In the genomic region with DNA sequence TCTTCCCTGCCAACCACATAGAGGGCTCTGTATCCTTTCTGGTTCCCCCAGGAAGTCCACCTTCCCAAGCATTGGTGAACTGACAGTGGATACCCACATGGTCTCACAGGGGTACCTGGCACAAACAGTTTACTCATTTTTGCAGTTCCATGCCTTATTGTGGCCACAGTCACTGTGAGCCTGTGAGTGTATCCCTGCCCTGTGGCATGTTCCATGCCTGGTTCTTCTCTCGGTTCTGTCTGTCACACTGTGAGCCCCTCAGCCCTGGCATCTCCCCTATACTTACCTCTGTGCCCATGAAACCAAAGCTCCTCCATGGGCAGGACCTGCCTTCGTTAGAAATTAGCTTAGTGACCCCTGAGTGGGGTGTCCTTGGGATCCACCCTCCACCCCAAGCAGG, we compare ENCODE assay signal across 25 cellular contexts.
A peak's percentile ranks its signal among the peaks of the same experiment; 100 is the strongest.
DNase-seq lines count a peak whose midpoint lies in the region; ATAC-seq and TF ChIP-seq lines count a peak whose summit lies in the region.
"Had no signal": no experiment of that assay in that cellular context is flagged by ENCODE, and none has a peak within 500 bp of the region (broad histone marks: within the 10 kb centered on the region; RNA-seq: fewer than 3 reads in every experiment).

No MANE protein-coding gene starts in this region.

- no peak for DNase-seq in activated naive CD4-positive, alpha-beta T cell treated with anti-CD3 and anti-CD28 coated beads, Interleukin-2, amount 50 U/mL, for 72 hours (ENCODE audit: low spot score in 2 of 2)
- no peak for DNase-seq in activated naive CD4-positive, alpha-beta T cell treated with anti-CD3 and anti-CD28 coated beads, Interleukin-2, amount 10 ng/mL, durations not matched to agents 7 days and 5 days
- DNase-seq in Karpas-422 (no peak), islet precursor cell (peak; percentile 28)
- DNase-seq in stimulated activated naive B cell treated with anti-CD40 and anti-IgM and Interleukin-4, amounts not matched to agents 10 μg/mL and 1 μg/mL and 100 μg/mL, for 72 hours = no peak
- DNase-seq: AML-193; CD4-positive, alpha-beta T cell; COR-L47; DMS53; GOT3; KG1; MM.1S; NCI-H2029; NCI-H446; NCI-H524 treated with DMSO at 0.1 percent for 48 hours; NCI-H774; PC-3; Right ventricle myocardium superior had no signal

- no peak overlapping the region for H3K27ac Mint-ChIP-seq in activated naive CD4-positive, alpha-beta T cell treated with anti-CD3 and anti-CD28 coated beads, Interleukin-2, amount 50 U/mL, for 72 hours
- no peak overlapping the region for H3K27ac Mint-ChIP-seq in activated naive CD4-positive, alpha-beta T cell treated with anti-CD3 and anti-CD28 coated beads, Interleukin-2, amount 10 ng/mL, durations not matched to agents 7 days and 5 days
- H3K27ac Mint-ChIP-seq in stimulated activated naive B cell treated with anti-CD40 and anti-IgM and Interleukin-4, amounts not matched to agents 10 μg/mL and 1 μg/mL and 100 μg/mL, for 72 hours = peak overlapping the region; percentile 48
- H3K27ac Mint-ChIP-seq: CD4-positive, alpha-beta T cell had no signal

- H3K79me2 ChIP-seq in Karpas-422 (ENCODE audit: low read length) = peaks cover 79% of the 10 kb centered on the region

- H4K20me1 ChIP-seq in Karpas-422 (ENCODE audit: insufficient read depth, low read depth, low read length) = no peaks in the 10 kb centered on the region

- H3K9me2 ChIP-seq in Karpas-422 (replicated peaks; ENCODE audit: insufficient read depth, low read length) = no peaks in the 10 kb centered on the region

- CTCF ChIA-PET in activated naive CD4-positive, alpha-beta T cell treated with anti-CD3 and anti-CD28 coated beads, Interleukin-2, amount 10 ng/mL, durations not matched to agents 7 days and 5 days (lab: Charles Lee) = no interaction called here

- H3K4me1 ChIP-seq in Karpas-422 (ENCODE audit: low read length) = peaks cover 67% of the 10 kb centered on the region

- H3K36me3 ChIP-seq in Karpas-422 (ENCODE audit: insufficient read depth, low read length) = peaks cover 19% of the 10 kb centered on the region; the same call in 1 of the 2 replicates
- H3K36me3 ChIP-seq: BLaER1 treated with 17β-estradiol and CSF1 and Interleukin-3, amounts not matched to agents 10 nM and 100 nM; HAP-1; SJSA1 had no signal

- H3K9ac ChIP-seq in Karpas-422 (ENCODE audit: low read length) = no peak overlapping the region; the same call in 1 of the 2 replicates
- H3K9ac ChIP-seq: BLaER1 treated with 17β-estradiol and CSF1 and Interleukin-3, amounts not matched to agents 10 nM and 100 nM had no signal

- H3K9me3 Mint-ChIP-seq in activated naive CD4-positive, alpha-beta T cell treated with anti-CD3 and anti-CD28 coated beads, Interleukin-2, amount 50 U/mL, for 72 hours = no peaks in the 10 kb centered on the region
- H3K9me3 Mint-ChIP-seq in activated naive CD4-positive, alpha-beta T cell treated with anti-CD3 and anti-CD28 coated beads, Interleukin-2, amount 10 ng/mL, durations not matched to agents 7 days and 5 days = no peaks in the 10 kb centered on the region
- no peaks in the 10 kb centered on the region for H3K9me3 Mint-ChIP-seq in stimulated activated naive B cell treated with anti-CD40 and anti-IgM and Interleukin-4, amounts not matched to agents 10 μg/mL and 1 μg/mL and 100 μg/mL, for 72 hours
- H3K9me3 Mint-ChIP-seq: CD4-positive, alpha-beta T cell had no signal

- H3K4me2 ChIP-seq in Karpas-422 (ENCODE audit: low read depth, low read length, poor library complexity, severe bottlenecking) = no peak overlapping the region
- H3K4me2 ChIP-seq: A549; BLaER1 treated with 17β-estradiol and CSF1 and Interleukin-3, amounts not matched to agents 10 nM and 100 nM had no signal

- H2AFZ ChIP-seq in Karpas-422 (ENCODE audit: low read length) = no peak overlapping the region

- H3K27ac ChIP-seq in Karpas-422 (ENCODE audit: low read length) = peak overlapping the region; percentile 50
- H3K27ac ChIP-seq: A549; BLaER1 treated with 17β-estradiol and CSF1 and Interleukin-3, amounts not matched to agents 10 nM and 100 nM; SJSA1 had no signal

- H3K4me1 Mint-ChIP-seq in activated naive CD4-positive, alpha-beta T cell treated with anti-CD3 and anti-CD28 coated beads, Interleukin-2, amount 10 ng/mL, durations not matched to agents 7 days and 5 days = peaks cover 55% of the 10 kb centered on the region
- peaks cover 0 to 5% of the 10 kb centered on the region in 2 donors for H3K4me1 Mint-ChIP-seq in stimulated activated naive B cell treated with anti-CD40 and anti-IgM and Interleukin-4, amounts not matched to agents 10 μg/mL and 1 μg/mL and 100 μg/mL, for 72 hours

- H3K27me3 ChIP-seq in Karpas-422 (ENCODE audit: low read length) = no peaks in the 10 kb centered on the region
- H3K27me3 ChIP-seq: SJSA1 had no signal

- no peak overlapping the region for H3K4me3 Mint-ChIP-seq in activated naive CD4-positive, alpha-beta T cell treated with anti-CD3 and anti-CD28 coated beads, Interleukin-2, amount 10 ng/mL, durations not matched to agents 7 days and 5 days
- H3K4me3 Mint-ChIP-seq in stimulated activated naive B cell treated with anti-CD40 and anti-IgM and Interleukin-4, amounts not matched to agents 10 μg/mL and 1 μg/mL and 100 μg/mL, for 72 hours = no peak overlapping the region
- H3K4me3 Mint-ChIP-seq: CD4-positive, alpha-beta T cell had no signal

- no peak overlapping the region for H3K4me3 ChIP-seq in Karpas-422 (ENCODE audit: low read length)
- H3K4me3 ChIP-seq: A549; BLaER1 treated with 17β-estradiol and CSF1 and Interleukin-3, amounts not matched to agents 10 nM and 100 nM; HAP-1; SJSA1 had no signal

- no peaks in the 10 kb centered on the region for H3K36me3 Mint-ChIP-seq in activated naive CD4-positive, alpha-beta T cell treated with anti-CD3 and anti-CD28 coated beads, Interleukin-2, amount 50 U/mL, for 72 hours
- no peaks in the 10 kb centered on the region for H3K36me3 Mint-ChIP-seq in activated naive CD4-positive, alpha-beta T cell treated with anti-CD3 and anti-CD28 coated beads, Interleukin-2, amount 10 ng/mL, durations not matched to agents 7 days and 5 days
- H3K36me3 Mint-ChIP-seq in stimulated activated naive B cell treated with anti-CD40 and anti-IgM and Interleukin-4, amounts not matched to agents 10 μg/mL and 1 μg/mL and 100 μg/mL, for 72 hours = no peaks in the 10 kb centered on the region

- ATAC-seq in activated naive CD4-positive, alpha-beta T cell treated with anti-CD3 and anti-CD28 coated beads, Interleukin-2, amount 50 U/mL, for 72 hours = peak; percentile 8 to 35
- no peak for ATAC-seq in stimulated activated naive B cell treated with anti-CD40 and anti-IgM and Interleukin-4, amounts not matched to agents 10 μg/mL and 1 μg/mL and 100 μg/mL, for 72 hours (replicated peaks)
- no peak for ATAC-seq in SK-N-SH treated with all-trans-retinoic acid at 6 μM for 48 hours
- no peak for ATAC-seq in GM18858 (IDR thresholded peaks at IDR 0.05; ENCODE audit: unreplicated experiment)
- no peak for ATAC-seq in HG03520 (IDR thresholded peaks at IDR 0.05; ENCODE audit: unreplicated experiment)
- ATAC-seq: A549, PC-3 had no signal

- H3K27me3 Mint-ChIP-seq in activated naive CD4-positive, alpha-beta T cell treated with anti-CD3 and anti-CD28 coated beads, Interleukin-2, amount 10 ng/mL, durations not matched to agents 7 days and 5 days = peaks cover 77% of the 10 kb centered on the region
- H3K27me3 Mint-ChIP-seq in stimulated activated naive B cell treated with anti-CD40 and anti-IgM and Interleukin-4, amounts not matched to agents 10 μg/mL and 1 μg/mL and 100 μg/mL, for 72 hours = peaks cover 32 to 45% of the 10 kb centered on the region in 2 donors
- H3K27me3 Mint-ChIP-seq: CD4-positive, alpha-beta T cell had no signal

- no peaks in the 10 kb centered on the region for H3K9me3 ChIP-seq in Karpas-422 (ENCODE audit: low read length)
- H3K9me3 ChIP-seq: A549; BLaER1 treated with 17β-estradiol and CSF1 and Interleukin-3, amounts not matched to agents 10 nM and 100 nM; HAP-1; SJSA1 had no signal

TF ChIP-seq in SK-N-SH treated with all-trans-retinoic acid at 6 μM for 48 hours, 23 proteins besides CTCF, POLR2A, EP300 and RAD21:
- TF ChIP-seq CSDC2 (CRISPR knock-in tag; IDR thresholded peaks at IDR 0.05) (no peak), ESRRG (CRISPR knock-in tag; IDR thresholded peaks at IDR 0.05) (no peak), ZFP3 (CRISPR knock-in tag; IDR thresholded peaks at IDR 0.05) (no peak)

Comparison
In these comparisons a context has a peak if more than half of its experiments do, and no peak if none do; other contexts are left out.
1. ATAC-seq: peak in activated naive CD4-positive, alpha-beta T cell treated with anti-CD3 and anti-CD28 coated beads, Interleukin-2, amount 50 U/mL, for 72 hours (2 of 2); none in stimulated activated naive B cell treated with anti-CD40 and anti-IgM and Interleukin-4, amounts not matched to agents 10 μg/mL and 1 μg/mL and 100 μg/mL, for 72 hours (0 of 2), SK-N-SH treated with all-trans-retinoic acid at 6 μM for 48 hours (single experiment), GM18858 (single experiment) and HG03520 (single experiment).